1 cellular context compared by ENCODE assay signal in the genomic region with DNA sequence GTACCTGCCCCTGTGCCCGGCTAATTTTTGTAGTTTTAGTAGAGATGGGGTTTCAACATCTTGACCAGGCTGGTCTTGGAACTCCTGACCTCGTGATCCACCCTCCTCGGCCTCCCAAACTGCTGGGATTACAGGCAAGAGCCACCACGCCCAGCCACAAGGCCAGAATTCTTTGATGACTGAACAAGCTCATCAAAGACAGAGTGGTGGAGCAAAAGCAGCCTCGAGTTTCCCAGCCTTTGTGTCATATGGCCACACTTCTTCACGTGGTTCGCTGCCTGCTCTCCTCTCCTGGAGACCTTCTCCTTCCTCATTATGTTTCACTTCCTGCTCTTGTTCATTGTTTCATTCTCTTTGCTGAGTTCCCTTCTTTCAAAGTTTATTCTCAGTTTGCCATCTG.
TF ChIP-seq lines count a peak whose summit lies in the region.

No MANE protein-coding gene starts in this region.

TF ChIP-seq in GM12878, 131 proteins besides CTCF, POLR2A, EP300 and RAD21:
- TF ChIP-seq, protein P1, sequence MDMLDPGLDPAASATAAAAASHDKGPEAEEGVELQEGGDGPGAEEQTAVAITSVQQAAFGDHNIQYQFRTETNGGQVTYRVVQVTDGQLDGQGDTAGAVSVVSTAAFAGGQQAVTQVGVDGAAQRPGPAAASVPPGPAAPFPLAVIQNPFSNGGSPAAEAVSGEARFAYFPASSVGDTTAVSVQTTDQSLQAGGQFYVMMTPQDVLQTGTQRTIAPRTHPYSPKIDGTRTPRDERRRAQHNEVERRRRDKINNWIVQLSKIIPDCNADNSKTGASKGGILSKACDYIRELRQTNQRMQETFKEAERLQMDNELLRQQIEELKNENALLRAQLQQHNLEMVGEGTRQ (IDR thresholded peaks at IDR 0.05; ENCODE audit: borderline replicate concordance, low read depth, low read length) = peak; percentile 9; the same call in 1 of the 2 replicates
- no peak for TF ChIP-seq ZNF622 (IDR thresholded peaks at IDR 0.05)
- TF ChIP-seq RAD51 (IDR thresholded peaks at IDR 0.05) = peak; percentile 63
- TF ChIP-seq, protein P2, sequence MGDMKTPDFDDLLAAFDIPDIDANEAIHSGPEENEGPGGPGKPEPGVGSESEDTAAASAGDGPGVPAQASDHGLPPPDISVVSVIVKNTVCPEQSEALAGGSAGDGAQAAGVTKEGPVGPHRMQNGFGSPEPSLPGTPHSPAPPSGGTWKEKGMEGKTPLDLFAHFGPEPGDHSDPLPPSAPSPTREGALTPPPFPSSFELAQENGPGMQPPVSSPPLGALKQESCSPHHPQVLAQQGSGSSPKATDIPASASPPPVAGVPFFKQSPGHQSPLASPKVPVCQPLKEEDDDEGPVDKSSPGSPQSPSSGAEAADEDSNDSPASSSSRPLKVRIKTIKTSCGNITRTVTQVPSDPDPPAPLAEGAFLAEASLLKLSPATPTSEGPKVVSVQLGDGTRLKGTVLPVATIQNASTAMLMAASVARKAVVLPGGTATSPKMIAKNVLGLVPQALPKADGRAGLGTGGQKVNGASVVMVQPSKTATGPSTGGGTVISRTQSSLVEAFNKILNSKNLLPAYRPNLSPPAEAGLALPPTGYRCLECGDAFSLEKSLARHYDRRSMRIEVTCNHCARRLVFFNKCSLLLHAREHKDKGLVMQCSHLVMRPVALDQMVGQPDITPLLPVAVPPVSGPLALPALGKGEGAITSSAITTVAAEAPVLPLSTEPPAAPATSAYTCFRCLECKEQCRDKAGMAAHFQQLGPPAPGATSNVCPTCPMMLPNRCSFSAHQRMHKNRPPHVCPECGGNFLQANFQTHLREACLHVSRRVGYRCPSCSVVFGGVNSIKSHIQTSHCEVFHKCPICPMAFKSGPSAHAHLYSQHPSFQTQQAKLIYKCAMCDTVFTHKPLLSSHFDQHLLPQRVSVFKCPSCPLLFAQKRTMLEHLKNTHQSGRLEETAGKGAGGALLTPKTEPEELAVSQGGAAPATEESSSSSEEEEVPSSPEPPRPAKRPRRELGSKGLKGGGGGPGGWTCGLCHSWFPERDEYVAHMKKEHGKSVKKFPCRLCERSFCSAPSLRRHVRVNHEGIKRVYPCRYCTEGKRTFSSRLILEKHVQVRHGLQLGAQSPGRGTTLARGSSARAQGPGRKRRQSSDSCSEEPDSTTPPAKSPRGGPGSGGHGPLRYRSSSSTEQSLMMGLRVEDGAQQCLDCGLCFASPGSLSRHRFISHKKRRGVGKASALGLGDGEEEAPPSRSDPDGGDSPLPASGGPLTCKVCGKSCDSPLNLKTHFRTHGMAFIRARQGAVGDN (IDR thresholded peaks at IDR 0.05) = peak; percentile 69
- TF ChIP-seq NBN (IDR thresholded peaks at IDR 0.05) = 0 out of 2 replicates have a peak, but pooled peaks have one; percentile 25
- TF ChIP-seq GATAD2B (conservative IDR thresholded peaks at IDR 0.05; ENCODE audit: low read depth) = no peak
